16 cellular contexts compared by ENCODE assay signal in the genomic region with DNA sequence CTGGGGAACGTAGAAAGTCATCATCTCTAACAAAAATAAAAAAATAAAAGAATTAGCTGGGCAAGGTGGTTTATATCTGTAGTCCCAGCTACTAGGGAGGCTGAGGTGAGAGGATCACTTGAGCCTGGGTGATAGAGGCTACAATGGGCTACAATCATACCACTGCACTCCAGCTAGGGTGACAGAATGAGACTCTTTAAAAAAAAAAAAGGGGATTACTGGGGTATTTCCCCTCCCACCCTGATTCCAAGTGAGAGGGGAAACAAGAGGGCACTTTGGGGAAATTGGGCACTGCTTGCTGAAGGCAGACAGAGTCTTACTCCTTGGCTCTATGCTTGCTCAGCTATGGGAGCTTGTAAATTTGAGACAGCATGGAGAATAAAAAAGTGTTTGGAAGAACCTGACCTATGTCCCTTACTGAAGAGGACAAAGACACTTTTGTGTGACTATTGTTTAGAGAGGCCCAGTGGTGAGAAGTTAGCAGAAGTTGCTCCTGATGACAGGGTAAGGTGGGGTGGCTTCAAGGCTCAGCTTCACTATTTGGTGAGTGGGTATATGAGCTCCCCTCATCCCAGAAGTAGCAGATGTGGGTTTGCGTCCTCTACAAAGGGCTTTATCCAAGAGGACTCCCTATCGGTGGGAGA.
"Had no signal": no experiment of that assay in that cellular context is flagged by ENCODE, and none has a peak within 500 bp of the region (broad histone marks: within the 10 kb centered on the region; RNA-seq: fewer than 3 reads in every experiment).

No MANE protein-coding gene starts in this region.

- H3K4me3 Mint-ChIP-seq: neural crest cell had no signal

- H3K4me3 ChIP-seq: prostate gland, SK-N-MC, stomach, testis, upper lobe of right lung had no signal

- H3K9me3 ChIP-seq: prostate gland, stomach, testis, upper lobe of right lung had no signal

- H3K4me1 ChIP-seq: foreskin keratinocyte, prostate gland, stomach, testis, upper lobe of right lung had no signal

- ATAC-seq: foreskin keratinocyte, right cardiac atrium had no signal

- H3K27me3 ChIP-seq: foreskin keratinocyte, stomach, testis, upper lobe of right lung had no signal

- H3K27ac ChIP-seq: foreskin keratinocyte, prostate gland, SK-N-MC, stomach, testis, upper lobe of right lung had no signal

- H3K36me3 ChIP-seq: prostate gland, stomach, upper lobe of right lung had no signal

- DNase-seq: activated effector memory CD4-positive, alpha-beta T cell treated with Interleukin-2 at 50 U/mL for 16 hours; aorta; cerebellar nuclear complex; effector memory CD4-positive, alpha-beta T cell; foreskin keratinocyte; mesendoderm; right cardiac atrium; small intestine; stimulated activated CD4-positive, alpha-beta T cell treated with anti-CD3 and anti-CD28 coated beads, Interleukin-4, amount 100 ng/mL, for 24 hours; stomach; T1000; testis; upper lobe of right lung had no signal
